Comparison of ENCODE assay signal across 24 cellular contexts in the genomic region with DNA sequence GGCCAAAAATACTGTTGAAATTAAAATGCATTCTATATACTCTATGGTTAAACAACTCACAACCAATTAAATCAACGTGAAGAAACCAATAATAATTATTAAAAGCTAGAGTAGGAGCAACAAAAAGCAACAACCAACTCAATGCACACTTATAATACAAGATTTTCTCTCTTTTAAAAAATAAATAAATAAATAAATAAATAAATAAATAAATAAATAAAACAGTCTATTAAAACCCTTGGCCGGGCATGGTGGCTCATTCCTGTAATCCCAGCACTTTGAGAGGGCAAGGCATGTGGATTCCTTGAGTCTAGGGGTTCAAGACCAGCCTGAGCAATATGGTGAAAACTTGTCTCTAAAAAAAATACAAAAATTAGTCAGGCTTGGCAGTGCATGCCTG.
"Had no signal": no experiment of that assay in that cellular context is flagged by ENCODE, and none has a peak within 500 bp of the region (broad histone marks: within the 10 kb centered on the region; RNA-seq: fewer than 3 reads in every experiment).

No MANE protein-coding gene starts in this region.

- ATAC-seq: natural killer cell; psoas muscle; right cardiac atrium; right lobe of liver; stimulated activated memory B cell treated with anti-CD40 and anti-IgM and Interleukin-4, amounts not matched to agents 10 μg/mL and 1 μg/mL and 100 μg/mL, for 72 hours; stimulated activated naive CD8-positive, alpha-beta T cell treated with anti-CD3 and anti-CD28 coated beads, Interleukin-15, amount 100 ng/mL, for 72 hours; stimulated activated naive CD8-positive, alpha-beta T cell treated with anti-CD3 and anti-CD28 coated beads, Interleukin-15, Interleukin-2, amounts not matched to agents 100 U/mL and 50 U/mL, for 24 hours; upper lobe of right lung had no signal

- DNase-seq: natural killer cell; occipital lobe; ovary; posterior cingulate gyrus; psoas muscle; right cardiac atrium; right lobe of liver; sigmoid colon; spleen; stimulated activated CD4-positive, alpha-beta T cell treated with anti-CD3 and anti-CD28 coated beads, Interleukin-12 subunit alpha, Interleukin-12 subunit beta, amount 100 ng/mL, for 4 hours; stimulated activated CD4-positive, alpha-beta T cell treated with anti-CD3 and anti-CD28 coated beads, Interleukin-1b, Interleukin-23, amount 100 ng/mL, for 48 hours; stimulated activated CD4-positive, alpha-beta T cell treated with anti-CD3 and anti-CD28 coated beads, Interleukin-4, amount 100 ng/mL, for 1 hour; stimulated activated CD4-positive, alpha-beta T cell treated with anti-CD3 and anti-CD28 coated beads, Interleukin-4, amount 100 ng/mL, for 4 hours; stimulated activated CD8-positive, alpha-beta memory T cell treated with anti-CD3 and anti-CD28 coated beads, Interleukin-4, amount 100 ng/mL, for 48 hours; stimulated activated naive CD4-positive, alpha-beta T cell; stimulated activated naive CD8-positive, alpha-beta T cell treated with anti-CD3 and anti-CD28 coated beads, Interleukin-15, amount 100 ng/mL, for 72 hours; stimulated activated naive CD8-positive, alpha-beta T cell treated with anti-CD3 and anti-CD28 coated beads, Interleukin-15, Interleukin-2, amounts not matched to agents 100 U/mL and 50 U/mL, for 24 hours; substantia nigra; testis; tibial artery; transverse colon; upper lobe of right lung; uterus had no signal
